In the genomic region with DNA sequence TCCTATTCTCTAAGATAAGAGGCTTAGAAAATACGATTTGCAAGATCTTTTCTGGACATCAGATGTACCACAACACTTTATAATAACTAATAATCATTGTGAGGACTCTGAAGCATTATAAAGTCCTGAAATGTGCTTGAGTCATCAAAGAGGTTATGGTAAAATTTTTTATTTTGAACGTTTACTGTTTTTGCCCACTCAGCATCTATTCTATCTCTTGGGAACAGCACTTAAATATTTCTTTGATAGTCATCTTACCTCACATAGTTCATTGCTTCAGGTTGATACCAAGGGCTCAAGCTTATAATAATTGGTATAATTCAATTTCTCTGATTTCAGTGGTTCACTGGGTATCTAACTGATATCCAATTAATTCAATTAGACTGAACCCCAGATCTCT, we compare ENCODE assay signal across 28 cellular contexts.
"Had no signal": no experiment of that assay in that cellular context is flagged by ENCODE, and none has a peak within 500 bp of the region (broad histone marks: within the 10 kb centered on the region; RNA-seq: fewer than 3 reads in every experiment).

No MANE protein-coding gene starts in this region.

- H3K36me3 ChIP-seq: neural progenitor cell, ovary, spleen, suprapubic skin, tibial artery, transverse colon, vagina had no signal

- H3K9ac ChIP-seq: neural progenitor cell, parathyroid adenoma had no signal

- H3K4me1 ChIP-seq: neural progenitor cell, parathyroid adenoma, psoas muscle, spleen, suprapubic skin, testis, tibial artery, transverse colon, vagina had no signal

- H3K27ac ChIP-seq: neural progenitor cell, ovary, parathyroid adenoma, psoas muscle, skin epidermis, spleen, suprapubic skin, testis, tibial artery, transverse colon, vagina had no signal

- DNase-seq: natural killer cell; occipital lobe; ovary; posterior cingulate gyrus; psoas muscle; right cardiac atrium; spleen; stimulated activated CD4-positive, alpha-beta T cell treated with anti-CD3 and anti-CD28 coated beads, Interleukin-12 subunit alpha, Interleukin-12 subunit beta, amount 100 ng/mL, for 4 hours; stimulated activated CD4-positive, alpha-beta T cell treated with anti-CD3 and anti-CD28 coated beads, Interleukin-1b, Interleukin-23, amount 100 ng/mL, for 48 hours; stimulated activated CD4-positive, alpha-beta T cell treated with anti-CD3 and anti-CD28 coated beads, Interleukin-4, amount 100 ng/mL, for 1 hour; stimulated activated CD4-positive, alpha-beta T cell treated with anti-CD3 and anti-CD28 coated beads, Interleukin-4, amount 100 ng/mL, for 4 hours; stimulated activated CD8-positive, alpha-beta memory T cell treated with anti-CD3 and anti-CD28 coated beads, Interleukin-4, amount 100 ng/mL, for 48 hours; stimulated activated naive CD4-positive, alpha-beta T cell; stimulated activated naive CD8-positive, alpha-beta T cell treated with anti-CD3 and anti-CD28 coated beads, Interleukin-15, amount 100 ng/mL, for 72 hours; stimulated activated naive CD8-positive, alpha-beta T cell treated with anti-CD3 and anti-CD28 coated beads, Interleukin-15, Interleukin-2, amounts not matched to agents 100 U/mL and 50 U/mL, for 24 hours; substantia nigra; testis; tibial artery; transverse colon had no signal

- H3K4me2 ChIP-seq: neural progenitor cell, smooth muscle cell had no signal

- H3K9me3 ChIP-seq: ovary, psoas muscle, testis, tibial artery, vagina had no signal

- H2AFZ ChIP-seq: neural progenitor cell, parathyroid adenoma had no signal

- ATAC-seq: natural killer cell; psoas muscle; right cardiac atrium; sciatic nerve; stimulated activated memory B cell treated with anti-CD40 and anti-IgM and Interleukin-4, amounts not matched to agents 10 μg/mL and 1 μg/mL and 100 μg/mL, for 72 hours; stimulated activated naive CD8-positive, alpha-beta T cell treated with anti-CD3 and anti-CD28 coated beads, Interleukin-15, amount 100 ng/mL, for 72 hours; stimulated activated naive CD8-positive, alpha-beta T cell treated with anti-CD3 and anti-CD28 coated beads, Interleukin-15, Interleukin-2, amounts not matched to agents 100 U/mL and 50 U/mL, for 24 hours had no signal

- H3K79me2 ChIP-seq: parathyroid adenoma had no signal

- H3K27me3 ChIP-seq: neural progenitor cell, ovary, spleen, suprapubic skin, testis, tibial artery, transverse colon, vagina had no signal

- H3K4me3 ChIP-seq: neural progenitor cell, ovary, psoas muscle, skin epidermis, smooth muscle cell, spleen, suprapubic skin, testis, tibial artery, transverse colon, vagina had no signal

- FAIRE-seq: urothelium cell line had no signal
